In the genomic region with DNA sequence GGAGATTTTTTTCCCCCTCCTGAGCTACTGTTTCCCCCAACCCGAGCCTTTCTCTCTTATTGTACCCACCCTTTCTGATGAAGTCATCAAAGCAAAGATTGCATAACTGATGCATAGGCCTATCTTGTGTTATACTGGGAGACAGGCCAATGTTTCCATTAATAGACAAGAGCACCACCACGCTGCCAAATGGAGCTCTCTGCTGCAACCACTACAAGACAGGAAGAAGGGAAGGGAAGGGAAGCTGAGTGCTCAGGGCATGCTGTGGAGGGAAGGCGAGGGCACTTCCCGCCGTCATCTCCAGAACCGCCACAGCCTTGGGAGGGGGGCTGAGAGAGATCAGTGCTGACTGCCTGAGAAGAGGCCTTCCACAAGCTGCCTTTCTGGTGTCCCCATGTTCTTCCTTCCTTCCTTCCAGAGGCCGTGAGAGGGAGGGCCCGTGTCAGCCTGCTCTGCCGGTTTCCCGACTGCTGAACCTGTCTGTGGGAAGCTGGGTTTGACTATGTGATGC, we compare ENCODE assay signal across 8 cellular contexts.
DNase-seq lines count a peak whose midpoint lies in the region; ATAC-seq and TF ChIP-seq lines count a peak whose summit lies in the region.

No MANE protein-coding gene starts in this region.

- H3K36me3 ChIP-seq in A673 (ENCODE audit: insufficient read depth, low read length, poor library complexity, severe bottlenecking) (no peaks in the 10 kb centered on the region), prostate gland (no peaks in the 10 kb centered on the region)

- no peak for ATAC-seq in HG02642 (IDR thresholded peaks at IDR 0.05; ENCODE audit: poor library complexity, unreplicated experiment)

- H3K4me1 ChIP-seq in A673 (ENCODE audit: insufficient read depth, low read length, poor library complexity, severe bottlenecking) (peaks cover 4% of the 10 kb centered on the region), prostate gland (replicated peaks) (peaks cover 11% of the 10 kb centered on the region)

- CTCF ChIA-PET in A673 (lab: Charles Lee): no interaction called here

- intact Hi-C loops in A673 (cut with micrococcal nuclease; ENCODE audit: unreplicated experiment) (no loop called here), prostate gland (cut with DNase I) (loop anchor here (5.0 kb wide), 1 partner anchor 77 kb away; no protein-coding TSS in a partner anchor)

- H3K4me3 ChIP-seq in A673 (ENCODE audit: low read depth, low read length, poor library complexity, severe bottlenecking) (no peak overlapping the region), prostate gland (no peak overlapping the region)

- no peak for TF ChIP-seq POLR2A in prostate gland (IDR thresholded peaks at IDR 0.05)

- POLR2A ChIA-PET in A673 (lab: Charles Lee; ENCODE audit: low non-redundant PET): no interaction called here

- peak; percentile 38; the same call in 1 of the 2 replicates for TF ChIP-seq CTCF in A673 (conservative IDR thresholded peaks at IDR 0.05; ENCODE audit: low read depth, low read length)
- peak in 3 of 4 experiments; percentile 30 to 62 (median 44) for TF ChIP-seq CTCF in prostate gland (IDR thresholded peaks at IDR 0.05)

- no TSS peak for BruUV-seq in A673 (replicated peaks; lab: Mats Ljungman, UMichigan)

- DNase-seq in A673 (ENCODE audit: low spot score): peak; percentile 74
- DNase-seq in LHCN-M2 (ENCODE audit: low read depth): peak; percentile 67
- peak; percentile 9 for DNase-seq in SW480 (ENCODE audit: low spot score)
- DNase-seq in globus pallidus (ENCODE audit: low spot score): peak; percentile 83
- DNase-seq in prostate gland (ENCODE audit: low spot score): peak; percentile 87
- DNase-seq in T-helper 2 cell: no peak
- no peak for DNase-seq in KG1 (lab: John Stamatoyannopoulos, UW)

- H3K27me3 ChIP-seq in A673 (replicated peaks; ENCODE audit: insufficient read depth, low read depth, low read length, poor library complexity) (no peaks in the 10 kb centered on the region), prostate gland (replicated peaks; ENCODE audit: insufficient read depth) (no peaks in the 10 kb centered on the region)

- no peaks in the 10 kb centered on the region for H3K9me3 ChIP-seq in A673 (ENCODE audit: low read depth, low read length, poor library complexity, severe bottlenecking)
- no peaks in the 10 kb centered on the region for H3K9me3 ChIP-seq in prostate gland

- WGBS in prostate gland: 15% methylated on average over 10 of the region's 10 CpGs

- H3K27ac ChIP-seq in A673 (ENCODE audit: low read depth, low read length, poor library complexity, severe bottlenecking): no peak overlapping the region
- peak overlapping the region; percentile 80 to 87 for H3K27ac ChIP-seq in prostate gland

Comparison
In these comparisons a context has a peak if more than half of its experiments do, and no peak if none do; other contexts are left out.
1. DNase-seq: peak in A673 (single experiment), LHCN-M2 (single experiment), SW480 (single experiment), globus pallidus (single experiment) and prostate gland (single experiment); none in T-helper 2 cell (0 of 5) and KG1 (single experiment).